Comparison of ENCODE assay signal across 1 cellular context in the genomic region with DNA sequence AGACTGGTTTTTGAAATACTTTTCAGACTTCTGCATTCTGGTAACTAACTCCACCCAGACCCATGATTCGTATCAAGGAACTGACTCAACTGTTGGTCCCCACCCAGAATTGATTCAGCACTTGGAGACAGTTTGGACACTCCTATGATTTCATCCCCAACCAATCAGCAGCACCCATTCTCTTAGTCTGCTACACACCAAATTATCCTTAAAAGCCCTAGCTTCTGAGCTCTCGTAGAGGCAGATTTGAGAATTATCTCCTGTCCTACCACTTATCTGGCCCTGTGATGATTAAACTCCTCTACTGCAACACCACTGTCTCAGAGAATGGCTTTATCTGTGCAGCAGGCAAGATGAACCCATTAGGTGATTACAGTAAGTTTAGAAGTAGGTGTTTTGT.
TF ChIP-seq lines count a peak whose summit lies in the region.

No MANE protein-coding gene starts in this region.

TF ChIP-seq in K562, 482 proteins besides CTCF, POLR2A, EP300 and RAD21 (continued from another document and continues in another):
- TF ChIP-seq REST (CRISPR knock-in tag; IDR thresholded peaks at IDR 0.05; ENCODE audit: low read depth) (no peak), ZBTB40 (IDR thresholded peaks at IDR 0.05) (no peak), ZBTB40 (CRISPR knock-in tag; IDR thresholded peaks at IDR 0.05) (no peak), SMARCA4 (IDR thresholded peaks at IDR 0.05) (no peak), RCOR1 (IDR thresholded peaks at IDR 0.05; ENCODE audit: borderline replicate concordance in 1 of 2, low read depth in 2 of 2, low read length in 2 of 2) (0 out of 4 replicates have a peak, but pooled peaks of 1 of the 2 experiments have one; percentile 34), ZNF551 (CRISPR knock-in tag; IDR thresholded peaks at IDR 0.05) (no peak), KHSRP (IDR thresholded peaks at IDR 0.05) (no peak), CC2D1A (IDR thresholded peaks at IDR 0.05) (no peak), BRD9 (IDR thresholded peaks at IDR 0.05; ENCODE audit: low read depth, partially characterized antibody) (no peak), SMAD3 (CRISPR knock-in tag; conservative IDR thresholded peaks at IDR 0.05) (no peak), ZNF41 (CRISPR knock-in tag; conservative IDR thresholded peaks at IDR 0.05) (no peak), KLF6 (CRISPR knock-in tag; IDR thresholded peaks at IDR 0.05; ENCODE audit: borderline replicate concordance) (no peak), TRIM24 (IDR thresholded peaks at IDR 0.05) (peak; percentile 65 to 75; a peak in 3 of 4 replicates), THAP7 (CRISPR knock-in tag; IDR thresholded peaks at IDR 0.05) (no peak), HDAC1 (IDR thresholded peaks at IDR 0.05) (no peak), ZNF592 (IDR thresholded peaks at IDR 0.05) (no peak), NUFIP1 (IDR thresholded peaks at IDR 0.05; ENCODE audit: partially characterized antibody) (no peak), ZBTB8A (IDR thresholded peaks at IDR 0.05; ENCODE audit: partially characterized antibody) (no peak), CBFB (CRISPR knock-in tag; IDR thresholded peaks at IDR 0.05) (no peak), ARID1B (IDR thresholded peaks at IDR 0.05) (peak; percentile 69), ZNF778 (CRISPR knock-in tag; IDR thresholded peaks at IDR 0.05) (no peak), BCLAF1 (IDR thresholded peaks at IDR 0.05; ENCODE audit: borderline replicate concordance in 1 of 2, control insufficient read depth in 1 of 2, low read depth in 2 of 2, low read length in 1 of 2) (no peak), KDM1A (IDR thresholded peaks at IDR 0.05) (peak; percentile 32 to 40; a peak in 2 of 4 replicates), WHSC1 (IDR thresholded peaks at IDR 0.05; ENCODE audit: low read length) (no peak), BCOR (IDR thresholded peaks at IDR 0.05) (no peak), ATF3 (IDR thresholded peaks at IDR 0.05) (peak; percentile 33; the same call in 1 of the 2 replicates), ATF3 (CRISPR knock-in tag; conservative IDR thresholded peaks at IDR 0.05) (no peak)
- TF ChIP-seq, protein P1, sequence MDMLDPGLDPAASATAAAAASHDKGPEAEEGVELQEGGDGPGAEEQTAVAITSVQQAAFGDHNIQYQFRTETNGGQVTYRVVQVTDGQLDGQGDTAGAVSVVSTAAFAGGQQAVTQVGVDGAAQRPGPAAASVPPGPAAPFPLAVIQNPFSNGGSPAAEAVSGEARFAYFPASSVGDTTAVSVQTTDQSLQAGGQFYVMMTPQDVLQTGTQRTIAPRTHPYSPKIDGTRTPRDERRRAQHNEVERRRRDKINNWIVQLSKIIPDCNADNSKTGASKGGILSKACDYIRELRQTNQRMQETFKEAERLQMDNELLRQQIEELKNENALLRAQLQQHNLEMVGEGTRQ (CRISPR knock-in tag; IDR thresholded peaks at IDR 0.05) = no peak
- TF ChIP-seq, protein P2, sequence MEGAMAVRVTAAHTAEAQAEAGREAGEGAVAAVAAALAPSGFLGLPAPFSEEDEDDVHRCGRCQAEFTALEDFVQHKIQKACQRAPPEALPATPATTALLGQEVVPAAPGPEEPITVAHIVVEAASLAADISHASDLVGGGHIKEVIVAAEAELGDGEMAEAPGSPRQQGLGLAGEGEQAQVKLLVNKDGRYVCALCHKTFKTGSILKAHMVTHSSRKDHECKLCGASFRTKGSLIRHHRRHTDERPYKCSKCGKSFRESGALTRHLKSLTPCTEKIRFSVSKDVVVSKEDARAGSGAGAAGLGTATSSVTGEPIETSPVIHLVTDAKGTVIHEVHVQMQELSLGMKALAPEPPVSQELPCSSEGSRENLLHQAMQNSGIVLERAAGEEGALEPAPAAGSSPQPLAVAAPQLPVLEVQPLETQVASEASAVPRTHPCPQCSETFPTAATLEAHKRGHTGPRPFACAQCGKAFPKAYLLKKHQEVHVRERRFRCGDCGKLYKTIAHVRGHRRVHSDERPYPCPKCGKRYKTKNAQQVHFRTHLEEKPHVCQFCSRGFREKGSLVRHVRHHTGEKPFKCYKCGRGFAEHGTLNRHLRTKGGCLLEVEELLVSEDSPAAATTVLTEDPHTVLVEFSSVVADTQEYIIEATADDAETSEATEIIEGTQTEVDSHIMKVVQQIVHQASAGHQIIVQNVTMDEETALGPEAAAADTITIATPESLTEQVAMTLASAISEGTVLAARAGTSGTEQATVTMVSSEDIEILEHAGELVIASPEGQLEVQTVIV (CRISPR knock-in tag; IDR thresholded peaks at IDR 0.05; ENCODE audit: borderline replicate concordance) = no peak
